In genomic region chr16:49833796-49834195, GRCh38 we compare ENCODE assay signal across 17 cellular contexts. TPM values are rescaled to one million over a fixed set of nuclear protein-coding genes. Genes with fewer than 3 reads are reported as not detected.
DNase-seq lines count a peak whose midpoint lies in the region; ATAC-seq and TF ChIP-seq lines count a peak whose summit lies in the region.
"Had no signal": no experiment of that assay in that cellular context is flagged by ENCODE, and none has a peak within 500 bp of the region (broad histone marks: within the 10 kb centered on the region; RNA-seq: fewer than 3 reads in every experiment).

No MANE protein-coding gene starts in this region.

- H3K9me2 ChIP-seq in SK-N-SH: no peaks in the 10 kb centered on the region

- no peaks in the 10 kb centered on the region for H4K20me1 ChIP-seq in SK-N-SH (ENCODE audit: insufficient read depth)

- TF ChIP-seq CTCF in SK-N-SH (IDR thresholded peaks at IDR 0.05): no peak
- no peak for TF ChIP-seq CTCF in parathyroid adenoma (IDR thresholded peaks at IDR 0.05)

- peak overlapping the region in 1 of 2 experiments; percentile 88; a peak in 1 of 4 replicates for H3K27ac ChIP-seq in SK-N-SH (ENCODE audit: low read depth in 2 of 2, low read length in 1 of 2)
- H3K27ac ChIP-seq in parathyroid adenoma: peak overlapping the region; percentile 54
- H3K27ac ChIP-seq in urinary bladder (ENCODE audit: low read depth): peak overlapping the region; percentile 86
- H3K27ac ChIP-seq: 22Rv1 had no signal

- H3K79me2 ChIP-seq in SK-N-SH (ENCODE audit: insufficient read depth) (no peaks in the 10 kb centered on the region), parathyroid adenoma (peaks cover 6% of the 10 kb centered on the region)

- H2AFZ ChIP-seq in SK-N-SH (ENCODE audit: low read depth) (no peak overlapping the region), parathyroid adenoma (no peak overlapping the region)

- no peak for ATAC-seq in SK-N-SH treated with all-trans-retinoic acid at 6 μM for 48 hours
- no peak for ATAC-seq in left ventricle myocardium superior
- ATAC-seq in GM21360 (IDR thresholded peaks at IDR 0.05; ENCODE audit: unreplicated experiment): no peak
- no peak for ATAC-seq in GM18511 (IDR thresholded peaks at IDR 0.05; ENCODE audit: unreplicated experiment)
- ATAC-seq: stimulated activated naive CD8-positive, alpha-beta T cell treated with anti-CD3 and anti-CD28 coated beads, Interleukin-15, Interleukin-2, amounts not matched to agents 100 U/mL and 50 U/mL, for 24 hours had no signal

- TF ChIP-seq EP300 in SK-N-SH (IDR thresholded peaks at IDR 0.05; ENCODE audit: borderline replicate concordance in 1 of 2, low read depth in 1 of 2, low read length in 1 of 2): no peak

- TF ChIP-seq RAD21 in SK-N-SH (IDR thresholded peaks at IDR 0.05; ENCODE audit: low read length): no peak

- H3K27me3 ChIP-seq in SK-N-SH (ENCODE audit: insufficient read depth) (no peaks in the 10 kb centered on the region), parathyroid adenoma (ENCODE audit: control insufficient read depth, insufficient read depth, low read length) (no peaks in the 10 kb centered on the region)

- H3K4me2 ChIP-seq in SK-N-SH: no peak overlapping the region
- H3K4me2 ChIP-seq in parathyroid adenoma (ENCODE audit: low read length): no peak overlapping the region

- CTCF ChIA-PET in SK-N-SH (lab: Yijun Ruan, JAX): interaction anchor here (1.2 to 1.9 kb wide), 2 partner anchors 23 to 43 kb away, joined by 3 to 11 read pairs; no protein-coding TSS in a partner anchor

- intact Hi-C loops in left ventricle myocardium superior (cut with micrococcal nuclease): no loop called here

- H3K9me3 ChIP-seq in SK-N-SH (no peaks in the 10 kb centered on the region), parathyroid adenoma (ENCODE audit: control insufficient read depth, low read length) (no peaks in the 10 kb centered on the region)
- H3K9me3 ChIP-seq: Caco-2 had no signal

- H3K4me1 ChIP-seq in SK-N-SH (ENCODE audit: control insufficient read depth in 1 of 2, insufficient read depth in 2 of 2, low read depth in 1 of 2, low read length in 1 of 2): peaks cover 0 to 46% of the 10 kb centered on the region in 2 experiments; a peak in 2 of 4 replicates
- H3K4me1 ChIP-seq in parathyroid adenoma: peaks cover 7% of the 10 kb centered on the region
- no peaks in the 10 kb centered on the region for H3K4me1 ChIP-seq in urinary bladder (ENCODE audit: insufficient read depth)
- H3K4me1 ChIP-seq: Caco-2 had no signal

- H3K4me3 ChIP-seq in SK-N-SH (ENCODE audit: low read depth in 2 of 2, low read length in 1 of 2) (no peak overlapping the region), parathyroid adenoma (ENCODE audit: low read depth, low read length) (no peak overlapping the region), urinary bladder (ENCODE audit: low read depth, low read length) (no peak overlapping the region)

- 73% methylated on average over 6 of the region's 9 CpGs for WGBS in SK-N-SH (ENCODE audit: low lambda C conversion rate)
- 40% methylated on average over 9 of the region's 9 CpGs for WGBS in urinary bladder

- H3K9ac ChIP-seq in SK-N-SH: no peak overlapping the region
- H3K9ac ChIP-seq in parathyroid adenoma: no peak overlapping the region

- DNase-seq in SK-N-SH (peak; percentile 45), left ventricle myocardium superior (peak; percentile 58), DMS 273 treated with DMSO at 0.1 percent for 48 hours (lab: John Stamatoyannopoulos, UW) (no peak)
- DNase-seq: activated CD4-positive, alpha-beta memory T cell treated with anti-CD3 and anti-CD28 coated beads, Interleukin-2, amount 10 ng/mL, durations not matched to agents 7 days and 5 days; activated gamma-delta T cell; Caco-2; MM.1S; NCI-H2171 treated with DMSO at 0.1 percent for 48 hours; OCI-M1; stimulated activated CD4-positive, alpha-beta T cell treated with anti-CD3 and anti-CD28 coated beads, Interleukin-4, amount 100 ng/mL, for 24 hours; stimulated activated naive CD8-positive, alpha-beta T cell treated with anti-CD3 and anti-CD28 coated beads, Interleukin-15, Interleukin-2, amounts not matched to agents 100 U/mL and 50 U/mL, for 24 hours had no signal

- POLR2A ChIA-PET in SK-N-SH (lab: Yijun Ruan, JAX): no interaction called here

- no peaks in the 10 kb centered on the region for H3F3A ChIP-seq in SK-N-SH (replicated peaks; ENCODE audit: insufficient read depth)

- H3K36me3 ChIP-seq in SK-N-SH (replicated peaks in 1 of 2; ENCODE audit: control insufficient read depth in 1 of 2, insufficient read depth in 2 of 2, low read length in 1 of 2): no peaks in the 10 kb centered on the region
- no peaks in the 10 kb centered on the region for H3K36me3 ChIP-seq in parathyroid adenoma (ENCODE audit: control insufficient read depth, insufficient read depth, low read length)
- no peaks in the 10 kb centered on the region for H3K36me3 ChIP-seq in urinary bladder (ENCODE audit: insufficient read depth)

TF ChIP-seq in SK-N-SH, 30 proteins besides CTCF, POLR2A, EP300 and RAD21 (continues in another document):
- no peak for TF ChIP-seq EZH2phosphoT487 (IDR thresholded peaks at IDR 0.05; ENCODE audit: borderline replicate concordance, low read depth)
- TF ChIP-seq, protein P1, sequence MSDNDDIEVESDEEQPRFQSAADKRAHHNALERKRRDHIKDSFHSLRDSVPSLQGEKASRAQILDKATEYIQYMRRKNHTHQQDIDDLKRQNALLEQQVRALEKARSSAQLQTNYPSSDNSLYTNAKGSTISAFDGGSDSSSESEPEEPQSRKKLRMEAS (IDR thresholded peaks at IDR 0.05; ENCODE audit: low read depth): no peak
- TF ChIP-seq CHD2 (IDR thresholded peaks at IDR 0.05; ENCODE audit: low read length, partially characterized antibody): no peak
- no peak for TF ChIP-seq SMC3 (IDR thresholded peaks at IDR 0.05; ENCODE audit: low read depth, low read length)
- no peak for TF ChIP-seq USF1 (IDR thresholded peaks at IDR 0.05; ENCODE audit: borderline replicate concordance, low read depth)

TF ChIP-seq in SK-N-SH treated with all-trans-retinoic acid at 6 μM for 48 hours, 23 proteins besides CTCF, POLR2A, EP300 and RAD21:
- TF ChIP-seq PATZ1 (CRISPR knock-in tag; IDR thresholded peaks at IDR 0.05; ENCODE audit: borderline replicate concordance): no peak
- TF ChIP-seq ZNF70 (CRISPR knock-in tag; IDR thresholded peaks at IDR 0.05): no peak
- no peak for TF ChIP-seq ZC3H10 (CRISPR knock-in tag; IDR thresholded peaks at IDR 0.05)
- no peak for TF ChIP-seq ARNTL (CRISPR knock-in tag; IDR thresholded peaks at IDR 0.05; ENCODE audit: borderline replicate concordance, low read depth)
- TF ChIP-seq OSR1 (CRISPR knock-in tag; IDR thresholded peaks at IDR 0.05): no peak
- no peak for TF ChIP-seq ZFP3 (CRISPR knock-in tag; IDR thresholded peaks at IDR 0.05)
- TF ChIP-seq RARB (CRISPR knock-in tag; IDR thresholded peaks at IDR 0.05): no peak
- TF ChIP-seq, protein P2, sequence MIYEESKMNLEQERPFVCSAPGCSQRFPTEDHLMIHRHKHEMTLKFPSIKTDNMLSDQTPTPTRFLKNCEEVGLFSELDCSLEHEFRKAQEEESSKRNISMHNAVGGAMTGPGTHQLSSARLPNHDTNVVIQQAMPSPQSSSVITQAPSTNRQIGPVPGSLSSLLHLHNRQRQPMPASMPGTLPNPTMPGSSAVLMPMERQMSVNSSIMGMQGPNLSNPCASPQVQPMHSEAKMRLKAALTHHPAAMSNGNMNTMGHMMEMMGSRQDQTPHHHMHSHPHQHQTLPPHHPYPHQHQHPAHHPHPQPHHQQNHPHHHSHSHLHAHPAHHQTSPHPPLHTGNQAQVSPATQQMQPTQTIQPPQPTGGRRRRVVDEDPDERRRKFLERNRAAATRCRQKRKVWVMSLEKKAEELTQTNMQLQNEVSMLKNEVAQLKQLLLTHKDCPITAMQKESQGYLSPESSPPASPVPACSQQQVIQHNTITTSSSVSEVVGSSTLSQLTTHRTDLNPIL (CRISPR knock-in tag; IDR thresholded peaks at IDR 0.05; ENCODE audit: low read depth): no peak
- no peak for TF ChIP-seq PPARA (CRISPR knock-in tag; IDR thresholded peaks at IDR 0.05; ENCODE audit: borderline replicate concordance)
- no peak for TF ChIP-seq ISL1 (CRISPR knock-in tag; IDR thresholded peaks at IDR 0.05)

RNA-seq across cellular contexts. Expression of gene ZNF423, which starts 22.1 kb away (rescaled TPM):
- polyA plus RNA-seq in SK-N-SH (2012; rRNA removed) (1.2 and 1.9 TPM in 2 replicates), urinary bladder (6.4 TPM)
- 1.3 and 3.3 TPM in 2 replicates for polyA plus RNA-seq in SK-N-SH (2012; cell fraction: cytosol; rRNA removed)
- polyA plus RNA-seq in SK-N-SH (2012; cell fraction: nucleus; rRNA removed): 0.51 and 1.1 TPM in 2 replicates
- total RNA-seq in left ventricle myocardium superior (7.8 TPM), urinary bladder (14.0 TPM)
- total RNA-seq: activated CD4-positive, alpha-beta memory T cell treated with anti-CD3 and anti-CD28 coated beads, Interleukin-2, amount 10 ng/mL, durations not matched to agents 7 days and 5 days had no signal
